Comparison of ENCODE assay signal across 11 cellular contexts in genomic region chr1:31216016-31216415, GRCh38. TPM values are rescaled to one million over a fixed set of nuclear protein-coding genes. Genes with fewer than 3 reads are reported as not detected.
DNase-seq lines count a peak whose midpoint lies in the region; TF ChIP-seq lines count a peak whose summit lies in the region.
"Had no signal": no experiment of that assay in that cellular context is flagged by ENCODE, and none has a peak within 500 bp of the region (broad histone marks: within the 10 kb centered on the region; RNA-seq: fewer than 3 reads in every experiment).

No MANE protein-coding gene starts in this region.

- peak overlapping the region; percentile 56 for H3K27ac ChIP-seq in cingulate gyrus (ENCODE audit: low read depth, low read length)

- H3K4me3 ChIP-seq in BE2C (ENCODE audit: low read depth, low read length) (no peak overlapping the region), H7 (ENCODE audit: insufficient read depth, low read depth, low read length) (no peak overlapping the region)

- H3K27me3 ChIP-seq in BE2C: no peaks in the 10 kb centered on the region
- H3K27me3 ChIP-seq in H7 (ENCODE audit: control insufficient read depth, insufficient read depth, low read length): no peaks in the 10 kb centered on the region

- peaks cover 11% of the 10 kb centered on the region for H3K4me1 ChIP-seq in BE2C

- H3K9me3 ChIP-seq in BE2C: no peaks in the 10 kb centered on the region

- peak; percentile 87 for DNase-seq in BE2C
- peak; percentile 87 for DNase-seq in NCI-H2171 (lab: John Stamatoyannopoulos, UW)
- DNase-seq in lung microvascular endothelial cell (ENCODE audit: low read depth in 2 of 2): peak; percentile 81 to 88
- DNase-seq in stimulated activated CD4-positive, alpha-beta T cell treated with anti-CD3 and anti-CD28 coated beads, Interleukin-2, amount 100 ng/mL, for 48 hours: no peak
- DNase-seq in NOMO-1 treated with DMSO at 0.1 percent for 48 hours (lab: John Stamatoyannopoulos, UW; ENCODE audit: unreplicated experiment): no peak
- no peak for DNase-seq in activated CD4-positive, alpha-beta T cell treated with anti-CD3 and anti-CD28 coated beads, Interleukin-2, amount 50 U/mL, for 4 hours
- no peak for DNase-seq in H7
- DNase-seq: activated naive CD8-positive, alpha-beta T cell treated with anti-CD3 and anti-CD28 coated beads, Interleukin-2, amount 10 ng/mL, durations not matched to agents 7 days and 5 days had no signal

- no peak for TF ChIP-seq CTCF in BE2C (IDR thresholded peaks at IDR 0.05; ENCODE audit: low read depth, low read length)

- H3K36me3 ChIP-seq in BE2C: no peaks in the 10 kb centered on the region
- H3K36me3 ChIP-seq in H7 (replicated peaks; ENCODE audit: control insufficient read depth, insufficient read depth, low read length): no peaks in the 10 kb centered on the region

RNA-seq across cellular contexts. Expression of gene NKAIN1, which starts 23.7 kb away (rescaled TPM):
- 10.9 TPM for polyA plus RNA-seq in BE2C (2012; ENCODE audit: insufficient read depth, insufficient read length, low read depth)
- total RNA-seq in lung microvascular endothelial cell: not detected in 2 replicates
- 73.6 and 89.9 TPM in 2 replicates for total RNA-seq in H7 (2014; rRNA removed; shearing (Covaris generic))
- total RNA-seq: osteoblast had no signal
- polyA plus RNA-seq: CD14-positive monocyte had no signal

Comparison
In these comparisons a context has a peak if more than half of its experiments do, and no peak if none do; other contexts are left out.
1. DNase-seq: peak in BE2C (single experiment), NCI-H2171 (single experiment) and lung microvascular endothelial cell (2 of 2); none in stimulated activated CD4-positive, alpha-beta T cell treated with anti-CD3 and anti-CD28 coated beads, Interleukin-2, amount 100 ng/mL, for 48 hours (0 of 2), NOMO-1 treated with DMSO at 0.1 percent for 48 hours (single experiment), activated CD4-positive, alpha-beta T cell treated with anti-CD3 and anti-CD28 coated beads, Interleukin-2, amount 50 U/mL, for 4 hours (0 of 2) and H7 (single experiment).
2. RNA of gene NKAIN1, which starts 23.7 kb away (total RNA-seq): 73.6 to 89.9 TPM in H7; not detected in lung microvascular endothelial cell; every median in the first group is over 10 times any median in the second.